2 cellular contexts compared by ENCODE assay signal in the genomic region with DNA sequence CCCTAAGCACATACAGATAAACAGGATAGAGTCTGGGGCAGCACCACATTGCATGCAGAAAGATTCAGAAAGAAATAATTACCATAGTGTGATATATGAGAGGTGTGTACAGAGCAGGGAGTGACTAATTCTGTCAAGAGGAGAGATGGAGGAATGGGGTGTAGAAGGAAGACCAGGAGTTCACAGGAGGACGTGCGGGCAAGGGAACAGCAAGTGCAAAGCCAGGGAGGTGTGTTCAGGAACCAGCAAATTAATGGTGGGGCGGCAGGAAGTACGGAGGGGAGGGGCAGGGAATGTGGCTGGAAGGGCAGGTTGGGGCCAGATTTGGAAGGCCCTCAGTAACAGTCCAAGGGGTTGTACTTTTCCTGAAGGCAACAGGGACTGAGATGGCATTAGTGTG.
TF ChIP-seq lines count a peak whose summit lies in the region.

No MANE protein-coding gene starts in this region.

TF ChIP-seq in A549, 52 proteins besides CTCF, POLR2A, EP300 and RAD21:
- TF ChIP-seq SREBF2 (IDR thresholded peaks at IDR 0.05): no peak
- no peak for TF ChIP-seq HOXB5 (CRISPR knock-in tag; IDR thresholded peaks at IDR 0.05)
- no peak for TF ChIP-seq ELK1 (IDR thresholded peaks at IDR 0.05; ENCODE audit: low read depth, low read length)
- no peak for TF ChIP-seq KDM1A (IDR thresholded peaks at IDR 0.05; ENCODE audit: low read depth)
- TF ChIP-seq EHF (CRISPR knock-in tag; IDR thresholded peaks at IDR 0.05): no peak
- no peak for TF ChIP-seq FOSL2 (IDR thresholded peaks at IDR 0.05)
- TF ChIP-seq FOSL2 (CRISPR knock-in tag; IDR thresholded peaks at IDR 0.05): no peak
- no peak for TF ChIP-seq HOXA7 (CRISPR knock-in tag; IDR thresholded peaks at IDR 0.05)
- TF ChIP-seq, protein P1, sequence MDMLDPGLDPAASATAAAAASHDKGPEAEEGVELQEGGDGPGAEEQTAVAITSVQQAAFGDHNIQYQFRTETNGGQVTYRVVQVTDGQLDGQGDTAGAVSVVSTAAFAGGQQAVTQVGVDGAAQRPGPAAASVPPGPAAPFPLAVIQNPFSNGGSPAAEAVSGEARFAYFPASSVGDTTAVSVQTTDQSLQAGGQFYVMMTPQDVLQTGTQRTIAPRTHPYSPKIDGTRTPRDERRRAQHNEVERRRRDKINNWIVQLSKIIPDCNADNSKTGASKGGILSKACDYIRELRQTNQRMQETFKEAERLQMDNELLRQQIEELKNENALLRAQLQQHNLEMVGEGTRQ (IDR thresholded peaks at IDR 0.05): no peak
- TF ChIP-seq KDM5A (IDR thresholded peaks at IDR 0.05): no peak
- TF ChIP-seq JUNB (IDR thresholded peaks at IDR 0.05): no peak
- TF ChIP-seq ZSCAN20 (CRISPR knock-in tag; IDR thresholded peaks at IDR 0.05): no peak
- no peak for TF ChIP-seq MAX (IDR thresholded peaks at IDR 0.05)
- no peak for TF ChIP-seq MYC (IDR thresholded peaks at IDR 0.05; ENCODE audit: borderline replicate concordance, low read length)

TF ChIP-seq in IMR-90, 13 proteins besides CTCF, POLR2A, EP300 and RAD21:
- no peak for TF ChIP-seq CHD1 (IDR thresholded peaks at IDR 0.05; ENCODE audit: low read depth, low read length)
- TF ChIP-seq, protein P1 (IDR thresholded peaks at IDR 0.05; ENCODE audit: low read depth, low read length): no peak
- no peak for TF ChIP-seq ELK1 (IDR thresholded peaks at IDR 0.05; ENCODE audit: borderline replicate concordance, low read depth, low read length)
- TF ChIP-seq FOS (IDR thresholded peaks at IDR 0.05; ENCODE audit: low read depth, low read length): no peak
- TF ChIP-seq CEBPB (IDR thresholded peaks at IDR 0.05; ENCODE audit: low read depth, low read length): no peak
- TF ChIP-seq RCOR1 (IDR thresholded peaks at IDR 0.05; ENCODE audit: insufficient replicate concordance, low read length): no peak
- TF ChIP-seq SMC3 (IDR thresholded peaks at IDR 0.05; ENCODE audit: low read depth, low read length): no peak
- TF ChIP-seq RFX5 (IDR thresholded peaks at IDR 0.05; ENCODE audit: low read depth, low read length): no peak
- no peak for TF ChIP-seq NFE2L2 (IDR thresholded peaks at IDR 0.05; ENCODE audit: low read depth, low read length)
- TF ChIP-seq MAZ (IDR thresholded peaks at IDR 0.05; ENCODE audit: borderline replicate concordance, low read depth, low read length): no peak
